Comparison of ENCODE assay signal across 17 cellular contexts in the genomic region with DNA sequence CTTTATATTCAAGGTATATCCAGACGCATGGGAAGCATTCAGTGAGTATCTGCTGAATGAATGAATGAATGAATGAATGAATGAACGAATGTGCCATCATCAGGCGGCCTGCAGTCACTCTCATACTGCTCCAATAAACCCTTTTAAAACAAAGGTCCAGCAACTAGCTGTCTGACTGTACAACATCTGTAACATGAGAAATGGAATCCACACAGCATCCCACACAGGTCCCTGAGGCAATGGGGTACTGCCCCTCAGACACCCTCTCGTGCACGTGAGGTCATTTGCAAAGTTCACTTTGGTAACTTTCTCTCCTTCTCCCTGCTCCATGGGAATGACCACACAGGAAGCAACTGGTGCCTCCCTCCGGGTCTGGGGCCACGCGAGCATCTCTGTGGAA.
DNase-seq lines count a peak whose midpoint lies in the region; ATAC-seq lines count a peak whose summit lies in the region.
"Had no signal": no experiment of that assay in that cellular context is flagged by ENCODE, and none has a peak within 500 bp of the region (broad histone marks: within the 10 kb centered on the region; RNA-seq: fewer than 3 reads in every experiment).

No MANE protein-coding gene starts in this region.

- H3K36me3 Mint-ChIP-seq in stimulated activated naive B cell treated with anti-CD40 and anti-IgM and Interleukin-4, amounts not matched to agents 10 μg/mL and 1 μg/mL and 100 μg/mL, for 72 hours: peaks cover 3 to 4% of the 10 kb centered on the region in 2 donors
- H3K36me3 Mint-ChIP-seq in activated CD4-positive, alpha-beta memory T cell treated with anti-CD3 and anti-CD28 coated beads for 36 hours: no peaks in the 10 kb centered on the region

- H3K18ac ChIP-seq in neuronal stem cell (ENCODE audit: low read length): no peak overlapping the region

- H3K27me3 ChIP-seq in neuronal stem cell (ENCODE audit: control insufficient read depth in 3 of 3, insufficient read depth in 3 of 3, low read depth in 1 of 3, low read length in 3 of 3): no peaks in the 10 kb centered on the region

- H3K27ac Mint-ChIP-seq in stimulated activated naive B cell treated with anti-CD40 and anti-IgM and Interleukin-4, amounts not matched to agents 10 μg/mL and 1 μg/mL and 100 μg/mL, for 72 hours: no peak overlapping the region
- no peak overlapping the region for H3K27ac Mint-ChIP-seq in activated CD4-positive, alpha-beta memory T cell treated with anti-CD3 and anti-CD28 coated beads for 36 hours
- H3K27ac Mint-ChIP-seq: CD4-positive, alpha-beta memory T cell; GM23338; H9 had no signal

- H2AFZ ChIP-seq in neuronal stem cell (ENCODE audit: low read length): no peak overlapping the region
- H2AFZ ChIP-seq: GM23338 had no signal

- H4K8ac ChIP-seq in neuronal stem cell (ENCODE audit: low read depth, low read length): no peak overlapping the region

- peaks cover 0 to 4% of the 10 kb centered on the region in 2 donors for H3K9me3 ChIP-seq in neuronal stem cell (replicated peaks in 1 of 2; ENCODE audit: control insufficient read depth in 2 of 2, insufficient read depth in 1 of 2, low read depth in 1 of 2, low read length in 2 of 2)

- H3K4me2 ChIP-seq in neuronal stem cell (ENCODE audit: insufficient read depth, low read length, poor library complexity, severe bottlenecking): no peak overlapping the region
- H3K4me2 ChIP-seq: GM23338 had no signal

- peaks cover 20 to 38% of the 10 kb centered on the region in 2 donors for H3K4me1 Mint-ChIP-seq in stimulated activated naive B cell treated with anti-CD40 and anti-IgM and Interleukin-4, amounts not matched to agents 10 μg/mL and 1 μg/mL and 100 μg/mL, for 72 hours
- no peaks in the 10 kb centered on the region for H3K4me1 Mint-ChIP-seq in activated CD4-positive, alpha-beta memory T cell treated with anti-CD3 and anti-CD28 coated beads for 36 hours (ENCODE audit: low read depth)
- H3K4me1 Mint-ChIP-seq: CD4-positive, alpha-beta memory T cell had no signal

- peak; percentile 2 for DNase-seq in EH (ENCODE audit: low read depth)
- DNase-seq in NCI-H226: peak; percentile 11
- DNase-seq in islet precursor cell: peak; percentile 30
- DNase-seq in stimulated activated naive B cell treated with anti-CD40 and anti-IgM and Interleukin-4, amounts not matched to agents 10 μg/mL and 1 μg/mL and 100 μg/mL, for 72 hours: no peak
- DNase-seq in activated CD4-positive, alpha-beta memory T cell treated with anti-CD3 and anti-CD28 coated beads for 36 hours: no peak
- no peak for DNase-seq in neuronal stem cell (ENCODE audit: low spot score)
- DNase-seq: Calu3; CD4-positive, alpha-beta memory T cell; COR-L47; DMS53; DMS79 treated with DMSO at 0.1 percent for 48 hours; EL; GDM1; H9 had no signal

- no peak overlapping the region for H4K91ac ChIP-seq in neuronal stem cell (ENCODE audit: low read depth, low read length, poor library complexity)

- H3K27ac ChIP-seq in neuronal stem cell (replicated peaks; ENCODE audit: low read length): no peak overlapping the region

- H3K9me3 Mint-ChIP-seq in stimulated activated naive B cell treated with anti-CD40 and anti-IgM and Interleukin-4, amounts not matched to agents 10 μg/mL and 1 μg/mL and 100 μg/mL, for 72 hours: peaks cover 0 to 2% of the 10 kb centered on the region in 2 donors
- peaks cover 4% of the 10 kb centered on the region for H3K9me3 Mint-ChIP-seq in activated CD4-positive, alpha-beta memory T cell treated with anti-CD3 and anti-CD28 coated beads for 36 hours
- H3K9me3 Mint-ChIP-seq: GM23338, H9 had no signal

- H3K9ac ChIP-seq in neuronal stem cell (ENCODE audit: low read depth, low read length, poor library complexity): no peak overlapping the region

- peak; percentile 53 to 77 for ATAC-seq in stimulated activated naive B cell treated with anti-CD40 and anti-IgM and Interleukin-4, amounts not matched to agents 10 μg/mL and 1 μg/mL and 100 μg/mL, for 72 hours (replicated peaks)
- ATAC-seq in HG02981 (IDR thresholded peaks at IDR 0.05; ENCODE audit: unreplicated experiment): no peak
- ATAC-seq: GM23338, HCT116 had no signal

- no peak overlapping the region for H3K4ac ChIP-seq in neuronal stem cell (ENCODE audit: low read length)

- no peak overlapping the region for H3K14ac ChIP-seq in neuronal stem cell (ENCODE audit: low read length)

- intact Hi-C loops in activated CD4-positive, alpha-beta memory T cell treated with anti-CD3 and anti-CD28 coated beads for 36 hours (cut with micrococcal nuclease): no loop called here

- no peak overlapping the region for H2BK120ac ChIP-seq in neuronal stem cell (ENCODE audit: low read depth, low read length)

- H2AK5ac ChIP-seq in neuronal stem cell (ENCODE audit: low read depth, low read length): no peak overlapping the region

- H2BK15ac ChIP-seq in neuronal stem cell (ENCODE audit: low read length): no peak overlapping the region

- POLR2A ChIA-PET in activated CD4-positive, alpha-beta memory T cell treated with anti-CD3 and anti-CD28 coated beads for 36 hours (lab: Charles Lee): no interaction called here

- H3K4me1 ChIP-seq in neuronal stem cell (ENCODE audit: control insufficient read depth in 2 of 2, insufficient read depth in 1 of 2, low read depth in 1 of 2, low read length in 2 of 2): peaks cover 2 to 11% of the 10 kb centered on the region in 2 donors

- no peak overlapping the region for H2BK12ac ChIP-seq in neuronal stem cell (ENCODE audit: low read length)

- peaks cover 4% of the 10 kb centered on the region for H3K79me1 ChIP-seq in neuronal stem cell (ENCODE audit: low read depth, low read length)

- H3K36me3 ChIP-seq in neuronal stem cell (replicated peaks in 1 of 2; ENCODE audit: control insufficient read depth in 2 of 2, insufficient read depth in 2 of 2, low read length in 2 of 2): no peaks in the 10 kb centered on the region

- no peaks in the 10 kb centered on the region for H3K27me3 Mint-ChIP-seq in stimulated activated naive B cell treated with anti-CD40 and anti-IgM and Interleukin-4, amounts not matched to agents 10 μg/mL and 1 μg/mL and 100 μg/mL, for 72 hours
- H3K27me3 Mint-ChIP-seq in activated CD4-positive, alpha-beta memory T cell treated with anti-CD3 and anti-CD28 coated beads for 36 hours: no peaks in the 10 kb centered on the region
- H3K27me3 Mint-ChIP-seq: CD4-positive, alpha-beta memory T cell had no signal

- no CpG with 5 or more reads among the region's 8 CpGs for WGBS in neuronal stem cell (ENCODE audit: extremely low coverage in 2 of 2, insufficient read length in 2 of 2, insufficient replicate concordance in 1 of 2), 2 donors

- no peak overlapping the region for H3K4me3 Mint-ChIP-seq in stimulated activated naive B cell treated with anti-CD40 and anti-IgM and Interleukin-4, amounts not matched to agents 10 μg/mL and 1 μg/mL and 100 μg/mL, for 72 hours
- H3K4me3 Mint-ChIP-seq in activated CD4-positive, alpha-beta memory T cell treated with anti-CD3 and anti-CD28 coated beads for 36 hours: no peak overlapping the region
- H3K4me3 Mint-ChIP-seq: GM23338, H9 had no signal

- H3K23ac ChIP-seq in neuronal stem cell (ENCODE audit: low read depth, low read length, poor library complexity): no peak overlapping the region

- H2BK5ac ChIP-seq in neuronal stem cell (ENCODE audit: low read length): no peak overlapping the region

- H3K4me3 ChIP-seq in neuronal stem cell (ENCODE audit: low read length in 2 of 2): no peak overlapping the region
- H3K4me3 ChIP-seq: GM23338 had no signal

- CTCF ChIA-PET in activated CD4-positive, alpha-beta memory T cell treated with anti-CD3 and anti-CD28 coated beads for 36 hours (lab: Charles Lee): no interaction called here

Comparison
In these comparisons a context has a peak if more than half of its experiments do, and no peak if none do; other contexts are left out.
1. DNase-seq: peak in EH (single experiment), NCI-H226 (single experiment) and islet precursor cell (single experiment); none in stimulated activated naive B cell treated with anti-CD40 and anti-IgM and Interleukin-4, amounts not matched to agents 10 μg/mL and 1 μg/mL and 100 μg/mL, for 72 hours (single experiment), activated CD4-positive, alpha-beta memory T cell treated with anti-CD3 and anti-CD28 coated beads for 36 hours (single experiment) and neuronal stem cell (single experiment).